In the genomic region with DNA sequence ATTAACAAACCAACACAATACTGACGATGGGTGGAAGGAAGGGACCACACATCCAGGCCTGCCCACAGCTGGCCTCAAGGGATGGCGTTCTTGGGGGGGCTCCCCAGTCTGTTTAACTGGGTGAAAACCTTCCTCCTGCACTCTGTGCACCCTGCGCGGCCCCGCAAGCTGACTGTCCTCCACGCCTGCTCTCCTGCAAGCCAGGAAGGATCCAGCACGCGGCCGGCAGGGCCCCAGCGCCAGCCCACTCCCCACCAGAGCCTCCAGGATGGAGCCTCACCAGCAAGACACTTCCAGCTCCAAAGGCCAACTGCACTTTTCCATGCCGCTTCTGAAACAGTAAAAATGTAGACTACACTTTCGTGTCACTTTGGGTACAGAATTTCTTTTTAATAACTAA, we compare ENCODE assay signal across 16 cellular contexts.
DNase-seq lines count a peak whose midpoint lies in the region; ATAC-seq and TF ChIP-seq lines count a peak whose summit lies in the region.
"Had no signal": no experiment of that assay in that cellular context is flagged by ENCODE, and none has a peak within 500 bp of the region (broad histone marks: within the 10 kb centered on the region; RNA-seq: fewer than 3 reads in every experiment).

No MANE protein-coding gene starts in this region.

- no peak overlapping the region; a peak in 1 of 22 replicates for H3K9ac ChIP-seq in BLaER1 treated with 17β-estradiol and CSF1 and Interleukin-3, amounts not matched to agents 10 nM and 100 nM
- H3K9ac ChIP-seq in DND-41 (ENCODE audit: low read depth, low read length): no peak overlapping the region

- H2AFZ ChIP-seq in DND-41 (ENCODE audit: low read depth, low read length): no peak overlapping the region

- peak overlapping the region in 6 of 11 experiments; percentile 61 to 80 (median 66); a peak in 9 of 22 replicates for H3K4me2 ChIP-seq in BLaER1 treated with 17β-estradiol and CSF1 and Interleukin-3, amounts not matched to agents 10 nM and 100 nM
- H3K4me2 ChIP-seq in DND-41 (ENCODE audit: insufficient read depth, low read length): no peak overlapping the region
- H3K4me2 ChIP-seq: A549 had no signal

- H3K27me3 Mint-ChIP-seq in endothelial cell (ENCODE audit: unreplicated experiment): peaks cover 21% of the 10 kb centered on the region
- H3K27me3 Mint-ChIP-seq in nephron progenitor cell (ENCODE audit: low read depth, poor library complexity): peaks cover 3% of the 10 kb centered on the region
- H3K27me3 Mint-ChIP-seq: CD4-positive, alpha-beta T cell had no signal

- no peak overlapping the region; a peak in 1 of 22 replicates for H3K27ac ChIP-seq in BLaER1 treated with 17β-estradiol and CSF1 and Interleukin-3, amounts not matched to agents 10 nM and 100 nM
- H3K27ac ChIP-seq in DND-41 (ENCODE audit: low read length) (no peak overlapping the region), vagina (no peak overlapping the region)
- H3K27ac ChIP-seq: A549 had no signal

- H3K36me3 Mint-ChIP-seq in endothelial cell (ENCODE audit: low read depth, unreplicated experiment) (peaks cover 55% of the 10 kb centered on the region), nephron progenitor cell (ENCODE audit: low read depth) (peaks cover 95% of the 10 kb centered on the region)

- no peaks in the 10 kb centered on the region for H3K79me2 ChIP-seq in DND-41 (ENCODE audit: insufficient read depth, low read length)

- H3K9me3 Mint-ChIP-seq in endothelial cell (ENCODE audit: unreplicated experiment) (no peaks in the 10 kb centered on the region), nephron progenitor cell (peaks cover 7% of the 10 kb centered on the region)
- H3K9me3 Mint-ChIP-seq: CD4-positive, alpha-beta T cell; IgD-negative memory B cell had no signal

- no peak overlapping the region for H3K4me3 ChIP-seq in BLaER1 treated with 17β-estradiol and CSF1 and Interleukin-3, amounts not matched to agents 10 nM and 100 nM
- no peak overlapping the region for H3K4me3 ChIP-seq in DND-41 (ENCODE audit: low read depth in 1 of 2, low read length in 2 of 2)
- H3K4me3 ChIP-seq in vagina: no peak overlapping the region
- no peak overlapping the region for H3K4me3 ChIP-seq in mucosa of descending colon
- H3K4me3 ChIP-seq: A549 had no signal

- intact Hi-C loops in vagina (cut with DNase I) (no loop called here), mucosa of descending colon (cut with DNase I, micrococcal nuclease) (no loop called here)

- no peak for TF ChIP-seq POLR2A in vagina (IDR thresholded peaks at IDR 0.05)

- peaks cover 82 to 97% (median 88%) of the 10 kb centered on the region in 11 experiments for H3K36me3 ChIP-seq in BLaER1 treated with 17β-estradiol and CSF1 and Interleukin-3, amounts not matched to agents 10 nM and 100 nM
- no peaks in the 10 kb centered on the region for H3K36me3 ChIP-seq in DND-41 (ENCODE audit: insufficient read depth, low read length)
- H3K36me3 ChIP-seq in vagina: peaks cover 0 to 13% of the 10 kb centered on the region in 2 donors
- no peaks in the 10 kb centered on the region for H3K36me3 ChIP-seq in mucosa of descending colon (ENCODE audit: low read depth)

- DNase-seq in DND-41 (no peak), endothelial cell (ENCODE audit: low spot score) (no peak), nephron progenitor cell (no peak), vagina (ENCODE audit: extremely low spot score in 2 of 2) (no peak), anterior cingulate cortex (lab: John Stamatoyannopoulos, UW) (no peak), mucosa of descending colon (no peak)
- DNase-seq in activated CD4-positive, CD25-positive, alpha-beta regulatory T cell (lab: John Stamatoyannopoulos, UW): no peak
- DNase-seq: C1 segment of cervical spinal cord; CD4-positive, alpha-beta T cell; DMS79; EL; KG1 had no signal

- no peak for TF ChIP-seq CTCF in DND-41 (IDR thresholded peaks at IDR 0.05; ENCODE audit: borderline replicate concordance, extremely low read depth, low read length, poor library complexity, severe bottlenecking)
- TF ChIP-seq CTCF in endothelial cell (IDR thresholded peaks at IDR 0.05; ENCODE audit: unreplicated experiment): no peak
- no peak for TF ChIP-seq CTCF in nephron progenitor cell (IDR thresholded peaks at IDR 0.05)
- no peak for TF ChIP-seq CTCF in vagina (IDR thresholded peaks at IDR 0.05)
- no peak for TF ChIP-seq CTCF in mucosa of descending colon (IDR thresholded peaks at IDR 0.05)

- 0 out of 3 replicates have a peak, but pooled peaks have one; percentile 27 for ATAC-seq in DND-41 (ENCODE audit: insufficient read depth, low read depth)
- no peak for ATAC-seq in mucosa of descending colon
- ATAC-seq: A549, HCT116 had no signal

- H3K4me1 Mint-ChIP-seq in endothelial cell (ENCODE audit: unreplicated experiment) (peaks cover 9% of the 10 kb centered on the region), nephron progenitor cell (peaks cover 34% of the 10 kb centered on the region)

- H3K27ac Mint-ChIP-seq in endothelial cell (ENCODE audit: unreplicated experiment): no peak overlapping the region
- H3K27ac Mint-ChIP-seq in nephron progenitor cell: peak overlapping the region; percentile 81
- H3K27ac Mint-ChIP-seq: CD4-positive, alpha-beta T cell; IgD-negative memory B cell had no signal

- H3K4me1 ChIP-seq in BLaER1 treated with 17β-estradiol and CSF1 and Interleukin-3, amounts not matched to agents 10 nM and 100 nM: peaks cover 14 to 26% (median 21%) of the 10 kb centered on the region in 10 experiments
- peaks cover 13% of the 10 kb centered on the region; the same call in 1 of the 2 replicates for H3K4me1 ChIP-seq in DND-41 (ENCODE audit: insufficient read depth, low read length)
- H3K4me1 ChIP-seq in vagina: peaks cover 24% of the 10 kb centered on the region
- no peaks in the 10 kb centered on the region for H3K4me1 ChIP-seq in mucosa of descending colon (ENCODE audit: low read depth)
- H3K4me1 ChIP-seq: A549 had no signal

- peaks cover 0 to 45% (median 3%) of the 10 kb centered on the region in 11 experiments; a peak in 6 of 22 replicates for H4K20me1 ChIP-seq in BLaER1 treated with 17β-estradiol and CSF1 and Interleukin-3, amounts not matched to agents 10 nM and 100 nM
- no peaks in the 10 kb centered on the region for H4K20me1 ChIP-seq in DND-41 (ENCODE audit: insufficient read depth, low read length)

- H3K27me3 ChIP-seq in BLaER1 treated with 17β-estradiol and CSF1 and Interleukin-3, amounts not matched to agents 10 nM and 100 nM: no peaks in the 10 kb centered on the region
- H3K27me3 ChIP-seq in DND-41 (ENCODE audit: insufficient read depth, low read length, poor library complexity): no peaks in the 10 kb centered on the region
- H3K27me3 ChIP-seq in vagina: no peaks in the 10 kb centered on the region

- peaks cover 0 to 29% (median 19%) of the 10 kb centered on the region in 11 experiments; a peak in 14 of 22 replicates for H3K9me3 ChIP-seq in BLaER1 treated with 17β-estradiol and CSF1 and Interleukin-3, amounts not matched to agents 10 nM and 100 nM (replicated peaks in 1 of 11)
- no peaks in the 10 kb centered on the region for H3K9me3 ChIP-seq in DND-41 (ENCODE audit: insufficient read depth, low read length, severe bottlenecking)
- H3K9me3 ChIP-seq in vagina: no peaks in the 10 kb centered on the region
- H3K9me3 ChIP-seq in mucosa of descending colon: no peaks in the 10 kb centered on the region
- H3K9me3 ChIP-seq: A549 had no signal

- H3K4me3 Mint-ChIP-seq in endothelial cell (ENCODE audit: unreplicated experiment) (peak overlapping the region; percentile 12), nephron progenitor cell (no peak overlapping the region)
- H3K4me3 Mint-ChIP-seq: CD4-positive, alpha-beta T cell; IgD-negative memory B cell had no signal
